In genomic region chr4:134470544-134470943, GRCh38 we compare ENCODE assay signal across 12 cellular contexts.
DNase-seq lines count a peak whose midpoint lies in the region; ATAC-seq and TF ChIP-seq lines count a peak whose summit lies in the region.
"Had no signal": no experiment of that assay in that cellular context is flagged by ENCODE, and none has a peak within 500 bp of the region (broad histone marks: within the 10 kb centered on the region; RNA-seq: fewer than 3 reads in every experiment).

No MANE protein-coding gene starts in this region.

- H3K27ac ChIP-seq in heart left ventricle: no peak overlapping the region
- no peak overlapping the region for H3K27ac ChIP-seq in PC-9
- no peak overlapping the region for H3K27ac ChIP-seq in upper lobe of right lung
- H3K27ac ChIP-seq: adrenal gland, Peyer's patch had no signal

- no peaks in the 10 kb centered on the region for H3K79me2 ChIP-seq in PC-9 (ENCODE audit: low read depth)

- H3K27me3 ChIP-seq in heart left ventricle: no peaks in the 10 kb centered on the region
- H3K27me3 ChIP-seq in PC-9 (ENCODE audit: insufficient read depth, low read depth): no peaks in the 10 kb centered on the region
- H3K27me3 ChIP-seq in upper lobe of right lung: no peaks in the 10 kb centered on the region
- H3K27me3 ChIP-seq: adrenal gland, Peyer's patch had no signal

- CTCF ChIA-PET in PC-9 (lab: Charles Lee): no interaction called here

- no peaks in the 10 kb centered on the region for H3K4me1 ChIP-seq in heart left ventricle
- no peaks in the 10 kb centered on the region for H3K4me1 ChIP-seq in PC-9 (replicated peaks; ENCODE audit: insufficient read depth)
- no peaks in the 10 kb centered on the region for H3K4me1 ChIP-seq in upper lobe of right lung
- H3K4me1 ChIP-seq: adrenal gland, Peyer's patch had no signal

- peak in 1 of 5 donors; percentile 8 for DNase-seq in heart left ventricle
- DNase-seq in Right ventricle myocardium superior: no peak
- DNase-seq in PC-9: no peak
- peak; percentile 14 for DNase-seq in glomerular endothelial cell (ENCODE audit: extremely low read depth, low read depth, low spot score)
- DNase-seq in upper lobe of right lung: no peak
- no peak for DNase-seq in SHP77 (lab: John Stamatoyannopoulos, UW)
- no peak for DNase-seq in KG1 (lab: John Stamatoyannopoulos, UW)
- DNase-seq: CD8-positive, alpha-beta T cell; Peyer's patch; stimulated activated CD8-positive, alpha-beta memory T cell treated with anti-CD3 and anti-CD28 coated beads, Interleukin-4, amount 100 ng/mL, for 48 hours had no signal

- ATAC-seq in heart left ventricle: no peak
- ATAC-seq in Right ventricle myocardium superior (ENCODE audit: poor library complexity): no peak
- peak; percentile 30 for ATAC-seq in upper lobe of right lung
- ATAC-seq in HG02623 (IDR thresholded peaks at IDR 0.05; ENCODE audit: unreplicated experiment): no peak
- ATAC-seq: CD8-positive, alpha-beta T cell had no signal

- H3K4me2 ChIP-seq in PC-9: no peak overlapping the region

- H3K9me3 ChIP-seq in heart left ventricle: peaks cover 0 to 8% (median 0%) of the 10 kb centered on the region in 12 donors
- no peaks in the 10 kb centered on the region for H3K9me3 ChIP-seq in PC-9 (ENCODE audit: insufficient read depth, low read depth)
- no peaks in the 10 kb centered on the region for H3K9me3 ChIP-seq in upper lobe of right lung
- H3K9me3 ChIP-seq: adrenal gland, Peyer's patch had no signal

- peak in 10 of 12 donors; percentile 6 to 41 (median 26) for TF ChIP-seq CTCF in heart left ventricle (IDR thresholded peaks at IDR 0.05)
- peak; percentile 38; the same call in 1 of the 2 replicates for TF ChIP-seq CTCF in PC-9 (conservative IDR thresholded peaks at IDR 0.05)
- peak; percentile 34 for TF ChIP-seq CTCF in upper lobe of right lung (IDR thresholded peaks at IDR 0.05)

- no peaks in the 10 kb centered on the region for H3K36me3 ChIP-seq in heart left ventricle
- no peaks in the 10 kb centered on the region for H3K36me3 ChIP-seq in PC-9 (ENCODE audit: low read depth)
- no peaks in the 10 kb centered on the region for H3K36me3 ChIP-seq in upper lobe of right lung
- H3K36me3 ChIP-seq: adrenal gland, Peyer's patch had no signal

- no peak for TF ChIP-seq POLR2A in heart left ventricle (IDR thresholded peaks at IDR 0.05)

- no peak overlapping the region for H3K4me3 ChIP-seq in heart left ventricle
- H3K4me3 ChIP-seq in PC-9: no peak overlapping the region
- H3K4me3 ChIP-seq in upper lobe of right lung: no peak overlapping the region
- H3K4me3 ChIP-seq: adrenal gland, Peyer's patch had no signal

- WGBS in heart left ventricle, 4 donors: 6 to 13% (median 9%) methylated on average over 2 of the region's 2 CpGs

- H2AFZ ChIP-seq in PC-9: no peak overlapping the region

- intact Hi-C loops in heart left ventricle (cut with DNase I): loop anchor here in 1 of 10 donors (10.0 kb wide), 1 partner anchor 434 kb away; no protein-coding TSS in a partner anchor
- intact Hi-C loops in Right ventricle myocardium superior (cut with DNase I): no loop called here
- intact Hi-C loops in PC-9 (cut with micrococcal nuclease; ENCODE audit: unreplicated experiment): no loop called here
- intact Hi-C loops in upper lobe of right lung (cut with DNase I): no loop called here

- H4K20me1 ChIP-seq in PC-9 (ENCODE audit: insufficient read depth): no peaks in the 10 kb centered on the region

- POLR2A ChIA-PET in PC-9 (lab: Charles Lee; ENCODE audit: unreplicated experiment): no interaction called here

- no TSS peak for BruUV-seq in PC-9 (replicated peaks; lab: Mats Ljungman, UMichigan)

- no peaks in the 10 kb centered on the region for H3F3A ChIP-seq in PC-9 (ENCODE audit: insufficient read depth, low read depth)

- H3K9me2 ChIP-seq in PC-9 (ENCODE audit: insufficient read depth): no peaks in the 10 kb centered on the region
